ENCODE assay signal across 18 cellular contexts in the genomic region with DNA sequence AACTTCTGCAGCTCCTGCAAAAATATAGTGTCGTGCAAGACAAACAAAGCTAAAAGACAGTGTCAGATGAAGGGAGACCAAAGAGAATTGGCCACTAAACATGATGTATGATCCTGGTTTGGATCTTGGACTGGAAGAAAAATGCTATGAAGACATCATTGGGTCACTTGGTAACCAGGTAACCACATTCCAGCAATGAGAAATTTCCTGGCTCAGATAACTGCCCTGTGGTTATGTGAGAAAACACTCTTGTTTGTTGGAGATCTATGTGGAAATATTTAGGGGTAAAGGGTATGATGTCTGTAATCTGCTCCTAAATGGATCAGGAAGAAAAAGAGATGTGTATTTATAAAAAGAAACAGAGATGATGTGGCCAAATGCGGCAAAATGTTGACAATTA. TPM values are rescaled to one million over a fixed set of nuclear protein-coding genes. Genes with fewer than 3 reads are reported as not detected.
DNase-seq lines count a peak whose midpoint lies in the region; ATAC-seq and TF ChIP-seq lines count a peak whose summit lies in the region.
"Had no signal": no experiment of that assay in that cellular context is flagged by ENCODE, and none has a peak within 500 bp of the region (broad histone marks: within the 10 kb centered on the region; RNA-seq: fewer than 3 reads in every experiment).

No MANE protein-coding gene starts in this region.

- DNase-seq in AG08395 (ENCODE audit: low spot score) (peak; percentile 57), mammary epithelial cell (peak; percentile 24), kidney glomerular epithelial cell (lab: John Stamatoyannopoulos, UW) (peak; percentile 80), right cardiac atrium (no peak), right lobe of liver (no peak), COLO668 (lab: John Stamatoyannopoulos, UW; ENCODE audit: unreplicated experiment) (no peak), epidermal melanocyte (ENCODE audit: insufficient read length, low spot score) (no peak)
- DNase-seq: activated CD4-positive, alpha-beta T cell treated with anti-CD3 and anti-CD28 coated beads for 36 hours; activated CD8-positive, alpha-beta memory T cell treated with anti-CD3 and anti-CD28 coated beads, Interleukin-2, amount 50 U/mL, for 48 hours; activated naive CD4-positive, alpha-beta T cell treated with anti-CD3 and anti-CD28 coated beads, Interleukin-2, amount 10 ng/mL, durations not matched to agents 7 days and 5 days; caudate nucleus; COR-L47; endodermal cell; GDM1; NCI-H187; SJCRH30 had no signal

- CTCF ChIA-PET in mammary epithelial cell (lab: Charles Lee; ENCODE audit: low non-redundant PET), result no interaction called here

- no peak for TF ChIP-seq POLR2A in right lobe of liver (IDR thresholded peaks at IDR 0.05)

- TF ChIP-seq EP300 in Ishikawa (IDR thresholded peaks at IDR 0.05; ENCODE audit: borderline replicate concordance), result no peak

- intact Hi-C loops in mammary epithelial cell (cut with micrococcal nuclease) (no loop called here), right cardiac atrium (cut with DNase I) (no loop called here), right lobe of liver (cut with DNase I) (no loop called here)

- no peak overlapping the region for H2AFZ ChIP-seq in mammary epithelial cell (ENCODE audit: low read depth, low read length)

- H3K9ac ChIP-seq in mammary epithelial cell (ENCODE audit: insufficient read depth, low read length), result no peak overlapping the region

- H3K27ac ChIP-seq in mammary epithelial cell (ENCODE audit: insufficient read depth, low read depth, low read length) (no peak overlapping the region), right cardiac atrium (ENCODE audit: low read length) (no peak overlapping the region), right lobe of liver (no peak overlapping the region)
- H3K27ac ChIP-seq: SJCRH30 had no signal

- 57% methylated on average over 2 of the region's 2 CpGs for WGBS in mammary epithelial cell (ENCODE audit: low coverage, missing lambda C conversion rate)
- 82% methylated on average over 2 of the region's 2 CpGs for WGBS in right cardiac atrium
- 58% methylated on average over 2 of the region's 2 CpGs for WGBS in right lobe of liver (ENCODE audit: insufficient coverage, low coverage, low lambda C conversion rate, missing lambda C conversion rate)

- in situ Hi-C loops in mammary epithelial cell (cut with MboI; ENCODE audit: low sequenced_read_pairs in 2 of 2), result no loop called here

- H4K20me1 ChIP-seq in mammary epithelial cell (ENCODE audit: insufficient read depth, low read length), result no peaks in the 10 kb centered on the region

- no peak for TF ChIP-seq CTCF in mammary epithelial cell (conservative IDR thresholded peaks at IDR 0.05 in 1 of 2, IDR thresholded peaks at IDR 0.05 in 1 of 2; ENCODE audit: extremely low read depth in 1 of 2, insufficient read depth in 1 of 2, low read depth in 1 of 2, low read length in 2 of 2)
- no peak for TF ChIP-seq CTCF in right lobe of liver (IDR thresholded peaks at IDR 0.05)

- no peak overlapping the region for H3K4me2 ChIP-seq in mammary epithelial cell (ENCODE audit: insufficient read depth, low read depth, low read length)
- H3K4me2 ChIP-seq: smooth muscle cell had no signal

- H3K27me3 ChIP-seq in mammary epithelial cell (ENCODE audit: insufficient read depth, low read length) (no peaks in the 10 kb centered on the region), right cardiac atrium (ENCODE audit: control insufficient read depth, insufficient read depth) (no peaks in the 10 kb centered on the region), right lobe of liver (no peaks in the 10 kb centered on the region)
- H3K27me3 ChIP-seq: SJCRH30 had no signal

- H3K4me3 ChIP-seq in mammary epithelial cell (replicated peaks in 1 of 3; ENCODE audit: insufficient read depth in 1 of 3, low read depth in 2 of 3, low read length in 3 of 3) (no peak overlapping the region), right cardiac atrium (ENCODE audit: low read length) (no peak overlapping the region), right lobe of liver (no peak overlapping the region)
- H3K4me3 ChIP-seq: SJCRH30, smooth muscle cell had no signal

- H3K36me3 ChIP-seq in mammary epithelial cell (ENCODE audit: insufficient read depth, low read length), result no peaks in the 10 kb centered on the region
- H3K36me3 ChIP-seq in right lobe of liver, result no peaks in the 10 kb centered on the region
- H3K36me3 ChIP-seq: SJCRH30 had no signal

- peaks cover 4% of the 10 kb centered on the region for H3K9me3 ChIP-seq in mammary epithelial cell (replicated peaks; ENCODE audit: insufficient read depth, low read length)
- H3K9me3 ChIP-seq in right cardiac atrium (ENCODE audit: control insufficient read depth, low read length), result peaks cover 1% of the 10 kb centered on the region
- H3K9me3 ChIP-seq in right lobe of liver, result no peaks in the 10 kb centered on the region
- H3K9me3 ChIP-seq: SJCRH30 had no signal

- H3K79me2 ChIP-seq in mammary epithelial cell (ENCODE audit: insufficient read depth, low read length), result no peaks in the 10 kb centered on the region

- no TSS peak for BruUV-seq in mammary epithelial cell (replicated peaks; lab: Mats Ljungman, UMichigan)

- ATAC-seq in right cardiac atrium (no peak), right lobe of liver (no peak)
- ATAC-seq: activated CD4-positive, alpha-beta T cell treated with anti-CD3 and anti-CD28 coated beads for 36 hours had no signal

- H3K4me1 ChIP-seq in mammary epithelial cell (ENCODE audit: insufficient read depth, low read length) (peaks cover 10% of the 10 kb centered on the region), right cardiac atrium (ENCODE audit: control insufficient read depth, insufficient read depth, low read length) (no peaks in the 10 kb centered on the region), right lobe of liver (no peaks in the 10 kb centered on the region)

- dilution Hi-C loops in mammary epithelial cell (cut with HindIII; ENCODE audit: low sequenced_read_pairs), result no loop called here

- TF ChIP-seq RAD21 in Ishikawa (IDR thresholded peaks at IDR 0.05; ENCODE audit: low read depth), result no peak

TF ChIP-seq in Ishikawa, 13 proteins besides CTCF, POLR2A, EP300 and RAD21:
- peak; percentile 60; the same call in 1 of the 2 replicates for TF ChIP-seq TEAD4 (IDR thresholded peaks at IDR 0.05)
- no peak for TF ChIP-seq CEBPB (IDR thresholded peaks at IDR 0.05)

RNA-seq across cellular contexts. Expression of a gene that starts 45.5 kb away (rescaled TPM):
- total RNA-seq in mammary epithelial cell, result 1 to 10 TPM in 1 of 2 donors, under 1 TPM in 1; under 0.01 to 1.8 TPM
- 0.50 TPM for polyA plus RNA-seq in mammary epithelial cell
- polyA minus RNA-seq in mammary epithelial cell, result 2.3 TPM
- total RNA-seq in right cardiac atrium, result 1 to 10 TPM; 2.2 to 2.7 (median 2.4) TPM
- polyA plus RNA-seq in right cardiac atrium, result 1.3 TPM
- total RNA-seq in right lobe of liver, result 1 to 10 TPM in 1 of 6 experiments, under 1 TPM in 5; 0.16 to 1.3 (median 0.29) TPM

Comparison
In these comparisons a context has a peak if more than half of its experiments do, and no peak if none do; other contexts are left out.
1. DNase-seq: peak in AG08395 (single experiment), mammary epithelial cell (single experiment) and kidney glomerular epithelial cell (single experiment); none in right cardiac atrium (0 of 3), right lobe of liver (0 of 3), COLO668 (single experiment) and epidermal melanocyte (single experiment).